In genomic region chr11:114259551-114259983, GRCh38 we compare ENCODE assay signal across 15 cellular contexts. TPM values are rescaled to one million over a fixed set of nuclear protein-coding genes. Genes with fewer than 3 reads are reported as not detected.
DNase-seq lines count a peak whose midpoint lies in the region; ATAC-seq and TF ChIP-seq lines count a peak whose summit lies in the region.
"Had no signal": no experiment of that assay in that cellular context is flagged by ENCODE, and none has a peak within 500 bp of the region (broad histone marks: within the 10 kb centered on the region; RNA-seq: fewer than 3 reads in every experiment).

No MANE protein-coding gene starts in this region.

- peaks cover 0 to 83% (median 39%) of the 10 kb centered on the region in 3 donors for H3K4me1 ChIP-seq in gastroesophageal sphincter
- H3K4me1 ChIP-seq in stomach = peaks cover 37 to 68% (median 62%) of the 10 kb centered on the region in 4 donors

- H3K27ac ChIP-seq in gastroesophageal sphincter (peak overlapping the region in 3 of 4 donors; percentile 68 to 84 (median 84)), stomach (peak overlapping the region in 4 of 5 donors; percentile 65 to 84 (median 70))

- H3K27me3 ChIP-seq in gastroesophageal sphincter (peaks cover 10% of the 10 kb centered on the region), stomach (no peaks in the 10 kb centered on the region)
- H3K27me3 ChIP-seq: ovary had no signal

- intact Hi-C loops in stomach (cut with DNase I; ENCODE audit: low total_unique reads) = loop anchor here (10.0 kb wide), 2 partner anchors 55 to 205 kb away; partner anchors contain the start of gene ZBTB16

- DNase-seq in GM13976 (ENCODE audit: low spot score) (peak; percentile 13), NCI-H2171 treated with DMSO at 0.1 percent for 48 hours (lab: John Stamatoyannopoulos, UW) (peak; percentile 45), stomach (no peak), midbrain (lab: John Stamatoyannopoulos, UW) (no peak), foreskin melanocyte (no peak), DMS79 treated with DMSO at 0.1 percent for 48 hours (lab: John Stamatoyannopoulos, UW) (no peak)
- DNase-seq: cortex of kidney, EL had no signal

- peaks cover 0 to 24% of the 10 kb centered on the region in 2 donors for H3K36me3 ChIP-seq in gastroesophageal sphincter
- H3K36me3 ChIP-seq in stomach = peaks cover 7 to 16% (median 14%) of the 10 kb centered on the region in 4 donors
- H3K36me3 ChIP-seq: ovary had no signal

- no peaks in the 10 kb centered on the region for H3K9me3 ChIP-seq in gastroesophageal sphincter
- no peaks in the 10 kb centered on the region for H3K9me3 ChIP-seq in stomach
- H3K9me3 ChIP-seq: ovary had no signal

- TF ChIP-seq EP300 in gastroesophageal sphincter (IDR thresholded peaks at IDR 0.05) = no peak
- TF ChIP-seq EP300 in stomach (IDR thresholded peaks at IDR 0.05) = no peak

- H3K4me3 ChIP-seq in gastroesophageal sphincter (peak overlapping the region in 1 of 2 donors; percentile 33), stomach (no peak overlapping the region)
- H3K4me3 ChIP-seq: lung, ovary had no signal

- TF ChIP-seq POLR2A in gastroesophageal sphincter (IDR thresholded peaks at IDR 0.05) (no peak), stomach (IDR thresholded peaks at IDR 0.05) (no peak)

- 77 to 100% methylated on average over 4 to 9 of the region's 12 CpGs for WGBS in gastroesophageal sphincter (ENCODE audit: low coverage in 1 of 2), 2 donors
- WGBS in stomach, 5 donors = 51 to 70% (median 66%) methylated on average over 12 of the region's 12 CpGs

- TF ChIP-seq CTCF in GM13976 (IDR thresholded peaks at IDR 0.05; ENCODE audit: borderline replicate concordance, control extremely low read depth, extremely low read depth, insufficient read depth, missing control alignments) (no peak), gastroesophageal sphincter (IDR thresholded peaks at IDR 0.05) (no peak), stomach (IDR thresholded peaks at IDR 0.05) (no peak)

- in situ Hi-C loops in GM13976 (cut with MboI; ENCODE audit: low sequenced_read_pairs, unreplicated experiment) = no loop called here

- ATAC-seq in gastroesophageal sphincter = peak; percentile 1
- ATAC-seq in GM18511 (IDR thresholded peaks at IDR 0.05; ENCODE audit: unreplicated experiment) = no peak
- ATAC-seq: esophagus mucosa, SK-N-SH treated with all-trans-retinoic acid at 6 μM for 48 hours had no signal

RNA-seq across cellular contexts. Expression of gene NNMT, which starts 36.6 kb away (rescaled TPM):
- total RNA-seq in gastroesophageal sphincter (100 to 1,000 TPM in 3 of 4 donors, 10 to 100 TPM in 1; 39.4 to 409 (median 243) TPM), stomach (100 to 1,000 TPM in 3 of 5 donors, 10 to 100 TPM in 2; 35.1 to 442 (median 250) TPM)
- polyA plus RNA-seq in stomach = 100 to 1,000 TPM; 197 to 451 (median 373) TPM
- total RNA-seq: H1 had no signal
- polyA plus RNA-seq: H1 had no signal

Comparison
In these comparisons a context has a peak if more than half of its experiments do, and no peak if none do; other contexts are left out.
1. DNase-seq: peak in GM13976 (single experiment) and NCI-H2171 treated with DMSO at 0.1 percent for 48 hours (single experiment); none in stomach (single experiment), midbrain (single experiment), foreskin melanocyte (single experiment) and DMS79 treated with DMSO at 0.1 percent for 48 hours (single experiment).